Comparison of ENCODE assay signal across 18 cellular contexts in genomic region chr6:130968486-130968885, GRCh38.
DNase-seq lines count a peak whose midpoint lies in the region; TF ChIP-seq lines count a peak whose summit lies in the region.
"Had no signal": no experiment of that assay in that cellular context is flagged by ENCODE, and none has a peak within 500 bp of the region (broad histone marks: within the 10 kb centered on the region; RNA-seq: fewer than 3 reads in every experiment).

No MANE protein-coding gene starts in this region.

- peaks cover 35% of the 10 kb centered on the region for H3F3A ChIP-seq in GM23248 (ENCODE audit: insufficient read depth)

- peaks cover 23% of the 10 kb centered on the region for H3K4me1 Mint-ChIP-seq in mesothelial cell of epicardium

- H3K4me3 ChIP-seq in GM23248 = peak overlapping the region; percentile 69
- H3K4me3 ChIP-seq in brain microvascular endothelial cell (ENCODE audit: low read depth, low read length) = no peak overlapping the region
- H3K4me3 ChIP-seq in subcutaneous abdominal adipose tissue (ENCODE audit: low read depth in 1 of 5, low read length in 5 of 5) = peak overlapping the region; percentile 57 to 85 (median 67)

- no peaks in the 10 kb centered on the region for H3K27me3 ChIP-seq in GM23248 (replicated peaks; ENCODE audit: insufficient read depth)
- no peaks in the 10 kb centered on the region for H3K27me3 ChIP-seq in brain microvascular endothelial cell (replicated peaks)
- no peaks in the 10 kb centered on the region for H3K27me3 ChIP-seq in subcutaneous abdominal adipose tissue (ENCODE audit: control insufficient read depth in 5 of 5, insufficient read depth in 4 of 5, low read length in 5 of 5)

- H3K9me3 ChIP-seq in GM23248 (ENCODE audit: low read depth) = no peaks in the 10 kb centered on the region
- H3K9me3 ChIP-seq in subcutaneous abdominal adipose tissue (ENCODE audit: control insufficient read depth in 5 of 5, low read length in 5 of 5) = no peaks in the 10 kb centered on the region

- no peak for TF ChIP-seq CTCF in brain microvascular endothelial cell (IDR thresholded peaks at IDR 0.05; ENCODE audit: low read depth, low read length, missing control alignments)
- TF ChIP-seq CTCF in mesothelial cell of epicardium (IDR thresholded peaks at IDR 0.05; ENCODE audit: unreplicated experiment) = no peak

- peak overlapping the region; percentile 65; the same call in 1 of the 2 replicates for H2AFZ ChIP-seq in GM23248

- H3K36me3 ChIP-seq in GM23248 (ENCODE audit: low read depth) = no peaks in the 10 kb centered on the region
- no peaks in the 10 kb centered on the region for H3K36me3 ChIP-seq in brain microvascular endothelial cell (replicated peaks)
- H3K36me3 ChIP-seq in subcutaneous abdominal adipose tissue (ENCODE audit: control insufficient read depth in 5 of 5, insufficient read depth in 5 of 5, low read length in 5 of 5) = no peaks in the 10 kb centered on the region

- H3K27ac Mint-ChIP-seq in mesothelial cell of epicardium = peak overlapping the region; percentile 17
- H3K27ac Mint-ChIP-seq: activated T-cell treated with anti-CD3 and anti-CD28 coated beads, Interleukin-2, amount 50 U/mL, for 24 hours; HFFc6; natural killer cell treated with Interleukin-12 subunit alpha and Interleukin-12 subunit beta and Interleukin-15 and Interleukin-18, amount 100 ng/mL, for 72 hours had no signal

- H3K27me3 Mint-ChIP-seq in mesothelial cell of epicardium (ENCODE audit: low read depth) = no peaks in the 10 kb centered on the region
- H3K27me3 Mint-ChIP-seq: activated T-cell treated with anti-CD3 and anti-CD28 coated beads, Interleukin-2, amount 50 U/mL, for 24 hours; natural killer cell treated with Interleukin-12 subunit alpha and Interleukin-12 subunit beta and Interleukin-15 and Interleukin-18, amount 100 ng/mL, for 72 hours had no signal

- peaks cover 52% of the 10 kb centered on the region for H3K79me2 ChIP-seq in GM23248 (ENCODE audit: insufficient read depth)

- peak overlapping the region; percentile 77 for H3K4me2 ChIP-seq in GM23248 (ENCODE audit: unreplicated experiment)

- H3K9ac ChIP-seq in GM23248 = no peak overlapping the region; the same call in 1 of the 2 replicates
- H3K9ac ChIP-seq in subcutaneous abdominal adipose tissue (ENCODE audit: low read length in 5 of 5) = peak overlapping the region in 4 of 5 donors; percentile 3 to 79 (median 32)

- 11 to 13% methylated on average over 4 of the region's 4 CpGs for WGBS in GM23248 (ENCODE audit: low coverage in 1 of 2, low lambda C conversion rate in 2 of 2, missing lambda C conversion rate in 2 of 2), 2 experiments

- H4K20me1 ChIP-seq in GM23248 (ENCODE audit: insufficient read depth) = no peaks in the 10 kb centered on the region

- no peaks in the 10 kb centered on the region for H3K36me3 Mint-ChIP-seq in mesothelial cell of epicardium
- H3K36me3 Mint-ChIP-seq: natural killer cell treated with Interleukin-12 subunit alpha and Interleukin-12 subunit beta and Interleukin-15 and Interleukin-18, amount 100 ng/mL, for 72 hours had no signal

- H3K4me3 Mint-ChIP-seq in mesothelial cell of epicardium = no peak overlapping the region
- H3K4me3 Mint-ChIP-seq: activated T-cell treated with anti-CD3 and anti-CD28 coated beads, Interleukin-2, amount 50 U/mL, for 24 hours; HFFc6; natural killer cell treated with Interleukin-12 subunit alpha and Interleukin-12 subunit beta and Interleukin-15 and Interleukin-18, amount 100 ng/mL, for 72 hours had no signal

- peak; percentile 46 for DNase-seq in GM23248
- no peak for DNase-seq in brain microvascular endothelial cell
- DNase-seq in mesothelial cell of epicardium (ENCODE audit: low spot score in 2 of 2, unreplicated experiment in 2 of 2) = no peak
- no peak for DNase-seq in NCI-H2107 (lab: John Stamatoyannopoulos, UW)
- no peak for DNase-seq in LoVo (ENCODE audit: low spot score)
- no peak for DNase-seq in cortex of kidney (lab: John Stamatoyannopoulos, UW)
- DNase-seq in NCI-H2227 (lab: John Stamatoyannopoulos, UW; ENCODE audit: unreplicated experiment) = no peak
- DNase-seq: activated CD4-positive, alpha-beta T cell treated with anti-CD3 and anti-CD28 coated beads, Interleukin-2, amount 50 U/mL, for 4 hours; activated T-cell treated with anti-CD3 and anti-CD28 coated beads, Interleukin-2, amount 50 U/mL, for 24 hours; DMS79 treated with DMSO at 0.1 percent for 48 hours; HFFc6; hippocampal formation; left cardiac atrium; NCI-H226; stimulated activated naive CD4-positive, alpha-beta T cell treated with Interleukin-2 at 50 U/mL for 16 hours had no signal

- H3K27ac ChIP-seq in GM23248 = peak overlapping the region; percentile 28
- peak overlapping the region; percentile 50 for H3K27ac ChIP-seq in brain microvascular endothelial cell
- H3K27ac ChIP-seq in subcutaneous abdominal adipose tissue (ENCODE audit: low read depth, low read length) = peak overlapping the region; percentile 92
- H3K27ac ChIP-seq: epithelial cell of prostate had no signal

- H3K9me2 ChIP-seq in GM23248 (ENCODE audit: insufficient read depth) = no peaks in the 10 kb centered on the region

- peaks cover under 1% of the 10 kb centered on the region for H3K9me3 Mint-ChIP-seq in mesothelial cell of epicardium
- H3K9me3 Mint-ChIP-seq: activated T-cell treated with anti-CD3 and anti-CD28 coated beads, Interleukin-2, amount 50 U/mL, for 24 hours; HFFc6; natural killer cell treated with Interleukin-12 subunit alpha and Interleukin-12 subunit beta and Interleukin-15 and Interleukin-18, amount 100 ng/mL, for 72 hours had no signal

- in situ Hi-C loops in GM23248 (cut with MboI) (no loop called here), brain microvascular endothelial cell (cut with HindIII; ENCODE audit: low pct_ligation_motif_present, low sequenced_read_pairs) (no loop called here)

- H3K4me1 ChIP-seq in GM23248 (ENCODE audit: insufficient read depth) = peaks cover 56% of the 10 kb centered on the region
- H3K4me1 ChIP-seq in subcutaneous abdominal adipose tissue (ENCODE audit: control insufficient read depth in 5 of 5, insufficient read depth in 5 of 5, low read length in 5 of 5) = peaks cover 2 to 62% (median 56%) of the 10 kb centered on the region in 5 donors

Comparison
In these comparisons a context has a peak if more than half of its experiments do, and no peak if none do; other contexts are left out.
1. H3K27ac ChIP-seq: peak in every context shown above with its lines; median percentile 92 in subcutaneous abdominal adipose tissue; 50 in brain microvascular endothelial cell; 28 in GM23248.